In the genomic region with DNA sequence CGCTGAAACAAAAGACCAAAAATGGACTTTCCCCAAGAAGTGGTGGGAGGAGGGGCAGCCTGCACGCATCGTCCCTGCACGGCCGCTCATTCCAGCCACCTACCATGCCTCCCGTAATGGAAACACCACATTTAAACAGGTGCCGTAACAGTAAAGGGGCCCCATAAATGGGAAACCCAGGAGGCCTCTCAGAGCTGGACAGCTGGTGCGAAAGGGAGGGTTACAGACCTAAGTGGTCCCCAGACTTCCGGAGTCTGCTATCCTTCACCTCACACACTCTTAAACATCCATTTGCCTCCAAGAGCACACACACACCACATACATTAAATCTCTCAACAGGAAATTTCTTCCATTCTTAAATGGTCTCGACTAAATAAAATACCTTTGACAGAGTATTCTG, we compare ENCODE assay signal across 16 cellular contexts.
"Had no signal": no experiment of that assay in that cellular context is flagged by ENCODE, and none has a peak within 500 bp of the region (broad histone marks: within the 10 kb centered on the region; RNA-seq: fewer than 3 reads in every experiment).

No MANE protein-coding gene starts in this region.

- H3K27ac Mint-ChIP-seq: activated CD4-positive, alpha-beta T cell treated with anti-CD3 and anti-CD28 coated beads, Interleukin-2, amount 10 ng/mL, durations not matched to agents 24 days and 14 days; activated naive CD8-positive, alpha-beta T cell; stimulated activated naive CD8-positive, alpha-beta T cell treated with anti-CD3 and anti-CD28 coated beads, Interleukin-15, Interleukin-2, amounts not matched to agents 100 ng/mL and 50 ng/mL, for 24 hours; T-helper 2 cell treated with Interferon-gamma antibody and Interleukin-4, amounts not matched to agents 5 μg/mL and 100 μg/mL, for 36 hours had no signal

- H3K27me3 Mint-ChIP-seq: activated naive CD8-positive, alpha-beta T cell; brain; stimulated activated naive CD8-positive, alpha-beta T cell treated with anti-CD3 and anti-CD28 coated beads, Interleukin-15, Interleukin-2, amounts not matched to agents 100 ng/mL and 50 ng/mL, for 24 hours had no signal

- H3K4me1 Mint-ChIP-seq: activated CD4-positive, alpha-beta T cell treated with anti-CD3 and anti-CD28 coated beads, Interleukin-2, amount 10 ng/mL, durations not matched to agents 24 days and 14 days; brain had no signal

- H3K9me3 Mint-ChIP-seq: activated CD4-positive, alpha-beta T cell treated with anti-CD3 and anti-CD28 coated beads, Interleukin-2, amount 10 ng/mL, durations not matched to agents 24 days and 14 days; brain; neural crest cell; stimulated activated naive CD8-positive, alpha-beta T cell treated with anti-CD3 and anti-CD28 coated beads, Interleukin-15, Interleukin-2, amounts not matched to agents 100 ng/mL and 50 ng/mL, for 24 hours; T-helper 2 cell treated with Interferon-gamma antibody and Interleukin-4, amounts not matched to agents 5 μg/mL and 100 μg/mL, for 36 hours had no signal

- H3K36me3 Mint-ChIP-seq: activated naive CD8-positive, alpha-beta T cell had no signal

- DNase-seq: activated CD4-positive, alpha-beta T cell treated with anti-CD3 and anti-CD28 coated beads, Interleukin-2, amount 10 ng/mL, durations not matched to agents 24 days and 14 days; activated CD4-positive, CD25-positive, alpha-beta regulatory T cell; activated CD8-positive, alpha-beta memory T cell treated with anti-CD3 and anti-CD28 coated beads, Interleukin-2, amount 50 U/mL, for 48 hours; activated gamma-delta T cell treated with Interleukin-2 at 50 U/mL for 16 hours; amygdala; cortex of kidney; effector CD4-positive, alpha-beta T cell; esophagus squamous epithelium; kidney glomerular epithelial cell; lower lobe of right lung; spleen had no signal

- H3K4me3 Mint-ChIP-seq: activated CD4-positive, alpha-beta T cell treated with anti-CD3 and anti-CD28 coated beads, Interleukin-2, amount 10 ng/mL, durations not matched to agents 24 days and 14 days; activated naive CD8-positive, alpha-beta T cell; neural crest cell; stimulated activated naive CD8-positive, alpha-beta T cell treated with anti-CD3 and anti-CD28 coated beads, Interleukin-15, Interleukin-2, amounts not matched to agents 100 ng/mL and 50 ng/mL, for 24 hours; T-helper 2 cell treated with Interferon-gamma antibody and Interleukin-4, amounts not matched to agents 5 μg/mL and 100 μg/mL, for 36 hours had no signal
